10 cellular contexts compared by ENCODE assay signal in genomic region chr22:46593211-46593676, GRCh38. TPM values are rescaled to one million over a fixed set of nuclear protein-coding genes. Genes with fewer than 3 reads are reported as not detected.
DNase-seq lines count a peak whose midpoint lies in the region; ATAC-seq and TF ChIP-seq lines count a peak whose summit lies in the region.
"Had no signal": no experiment of that assay in that cellular context is flagged by ENCODE, and none has a peak within 500 bp of the region (broad histone marks: within the 10 kb centered on the region; RNA-seq: fewer than 3 reads in every experiment).

No MANE protein-coding gene starts in this region.

- 0 out of 2 replicates have a peak overlapping the region, but pooled peaks have one; percentile 4 for H2AFZ ChIP-seq in MM.1S (ENCODE audit: low read length)

- TF ChIP-seq CTCF in MM.1S (IDR thresholded peaks at IDR 0.05; ENCODE audit: low read length) (no peak), ascending aorta (IDR thresholded peaks at IDR 0.05) (no peak), nephron (IDR thresholded peaks at IDR 0.05; ENCODE audit: unreplicated experiment in 3 of 3) (no peak)

- in situ Hi-C loops in G401 (cut with HindIII; ENCODE audit: low sequenced_read_pairs) = no loop called here

- no peaks in the 10 kb centered on the region for H3K79me2 ChIP-seq in MM.1S (ENCODE audit: low read length)

- intact Hi-C loops in ascending aorta (cut with DNase I) = no loop called here

- peak; percentile 83 for DNase-seq in GF-D8 (lab: John Stamatoyannopoulos, UW)
- no peak for DNase-seq in MM.1S
- DNase-seq in ascending aorta (ENCODE audit: low spot score in 2 of 2) = peak in 1 of 2 donors; percentile 40
- no peak for DNase-seq in G401 (ENCODE audit: low spot score)
- DNase-seq in DMS53 treated with DMSO at 0.1 percent for 48 hours (lab: John Stamatoyannopoulos, UW; ENCODE audit: unreplicated experiment) = no peak
- DNase-seq: NCI-H524 treated with DMSO at 0.1 percent for 48 hours had no signal

- H3K4me2 ChIP-seq in MM.1S (ENCODE audit: low read depth, low read length) = peak overlapping the region; percentile 49; the same call in 1 of the 2 replicates

- H4K20me1 ChIP-seq in MM.1S (ENCODE audit: insufficient read depth, low read length) = no peaks in the 10 kb centered on the region

- H3K9me3 ChIP-seq in MM.1S (replicated peaks; ENCODE audit: insufficient read depth, low read length) (no peaks in the 10 kb centered on the region), ascending aorta (no peaks in the 10 kb centered on the region)

- H3K27me3 ChIP-seq in MM.1S (replicated peaks; ENCODE audit: insufficient read depth, low read length) (no peaks in the 10 kb centered on the region), ascending aorta (no peaks in the 10 kb centered on the region)

- no peak overlapping the region for H3K4me3 Mint-ChIP-seq in nephron

- 0 out of 2 replicates have a peak, but pooled peaks cover 7% of the 10 kb centered on the region for H3F3A ChIP-seq in MM.1S (ENCODE audit: insufficient read depth, low read length)

- peaks cover 9% of the 10 kb centered on the region for H3K4me1 ChIP-seq in MM.1S (ENCODE audit: low read length)
- peaks cover 0 to 11% of the 10 kb centered on the region in 2 donors for H3K4me1 ChIP-seq in ascending aorta

- no peaks in the 10 kb centered on the region for H3K27me3 Mint-ChIP-seq in nephron (ENCODE audit: low read depth)

- H3K36me3 ChIP-seq in MM.1S (replicated peaks; ENCODE audit: insufficient read depth, low read length) (no peaks in the 10 kb centered on the region), ascending aorta (no peaks in the 10 kb centered on the region)

- H3K4me1 Mint-ChIP-seq in nephron = peaks cover 17% of the 10 kb centered on the region

- peak overlapping the region; percentile 43; the same call in 1 of the 2 replicates for H3K9ac ChIP-seq in MM.1S (ENCODE audit: low read length)

- no peaks in the 10 kb centered on the region for H3K9me2 ChIP-seq in MM.1S (replicated peaks; ENCODE audit: insufficient read depth, low read length)

- H3K9me3 Mint-ChIP-seq in nephron = no peaks in the 10 kb centered on the region
- H3K9me3 Mint-ChIP-seq: activated naive CD4-positive, alpha-beta T cell treated with anti-CD3 and anti-CD28 coated beads for 36 hours had no signal

- no peaks in the 10 kb centered on the region for H3K36me3 Mint-ChIP-seq in nephron (ENCODE audit: low read depth)

- no peak for ATAC-seq in HG02642 (IDR thresholded peaks at IDR 0.05; ENCODE audit: poor library complexity, unreplicated experiment)
- no peak for ATAC-seq in activated CD4-positive, CD25-positive, alpha-beta regulatory T cell treated with anti-CD3 and anti-CD28 coated beads, Interleukin-2, amount 50 U/mL, for 24 hours

- H3K4me3 ChIP-seq in MM.1S (ENCODE audit: low read length) (peak overlapping the region; percentile 14; the same call in 1 of the 2 replicates), ascending aorta (peak overlapping the region; percentile 42 to 48)

- peak overlapping the region in 2 of 3 experiments; percentile 82 to 95 for H3K27ac Mint-ChIP-seq in nephron
- H3K27ac Mint-ChIP-seq: activated naive CD4-positive, alpha-beta T cell treated with anti-CD3 and anti-CD28 coated beads for 36 hours had no signal

- peak overlapping the region; percentile 50; the same call in 1 of the 2 replicates for H3K27ac ChIP-seq in MM.1S (ENCODE audit: low read length)
- peak overlapping the region in 1 of 2 donors; percentile 58 for H3K27ac ChIP-seq in ascending aorta

RNA-seq across cellular contexts. Expression of gene GRAMD4, which starts 26.9 kb away (rescaled TPM):
- total RNA-seq in ascending aorta = 20.2 TPM
- 23.5 and 45.4 TPM in 2 replicates for total RNA-seq in G401 (2014; rRNA removed; shearing (Covaris generic))

RNA-seq across cellular contexts. Expression of gene CELSR1, which starts 55.8 kb away (rescaled TPM):
- 10.5 TPM for total RNA-seq in ascending aorta
- total RNA-seq in G401 (2014; rRNA removed; shearing (Covaris generic)) = 5.5 and 10.1 TPM in 2 replicates
